In genomic region chr20:62203378-62204030, GRCh38 we compare ENCODE assay signal across 2 cellular contexts.
TF ChIP-seq lines count a peak whose summit lies in the region.

No MANE protein-coding gene starts in this region.

TF ChIP-seq in IMR-90, 13 proteins besides CTCF, POLR2A, EP300 and RAD21:
- TF ChIP-seq USF2 (IDR thresholded peaks at IDR 0.05; ENCODE audit: low read depth, low read length) (no peak), CEBPB (IDR thresholded peaks at IDR 0.05; ENCODE audit: low read depth, low read length) (0 out of 2 replicates have a peak, but pooled peaks have one; percentile 7)

TF ChIP-seq in WTC11, 78 proteins besides CTCF, POLR2A, EP300 and RAD21:
- no peak for TF ChIP-seq PRRX2 (CRISPR knock-in tag; IDR thresholded peaks at IDR 0.05)
- no peak for TF ChIP-seq KAT7 (CRISPR knock-in tag; IDR thresholded peaks at IDR 0.05; ENCODE audit: borderline replicate concordance)
- no peak for TF ChIP-seq ZNF232 (CRISPR knock-in tag; IDR thresholded peaks at IDR 0.05)
- no peak for TF ChIP-seq IRF2 (CRISPR knock-in tag; IDR thresholded peaks at IDR 0.05; ENCODE audit: borderline replicate concordance, low read depth)
- no peak for TF ChIP-seq AR (CRISPR knock-in tag; IDR thresholded peaks at IDR 0.05)
- TF ChIP-seq ESRRA (CRISPR knock-in tag; IDR thresholded peaks at IDR 0.05; ENCODE audit: borderline replicate concordance): no peak
- no peak for TF ChIP-seq SP1 (CRISPR knock-in tag; conservative IDR thresholded peaks at IDR 0.05)
- no peak for TF ChIP-seq TEAD4 (CRISPR knock-in tag; IDR thresholded peaks at IDR 0.05)
- no peak for TF ChIP-seq GTF2I (CRISPR knock-in tag; conservative IDR thresholded peaks at IDR 0.05)
- no peak for TF ChIP-seq CDX4 (CRISPR knock-in tag; IDR thresholded peaks at IDR 0.05; ENCODE audit: borderline replicate concordance)
- no peak for TF ChIP-seq EMX1 (CRISPR knock-in tag; IDR thresholded peaks at IDR 0.05)
- no peak for TF ChIP-seq IRF1 (CRISPR knock-in tag; IDR thresholded peaks at IDR 0.05)
- TF ChIP-seq STAT6 (CRISPR knock-in tag; conservative IDR thresholded peaks at IDR 0.05; ENCODE audit: low read depth): no peak
- TF ChIP-seq FOXP4 (CRISPR knock-in tag; IDR thresholded peaks at IDR 0.05): no peak
- no peak for TF ChIP-seq CREM (CRISPR knock-in tag; IDR thresholded peaks at IDR 0.05)
- TF ChIP-seq MLX (CRISPR knock-in tag; IDR thresholded peaks at IDR 0.05): no peak
- no peak for TF ChIP-seq ATF6 (CRISPR knock-in tag; IDR thresholded peaks at IDR 0.05)
- TF ChIP-seq ZNF138 (CRISPR knock-in tag; conservative IDR thresholded peaks at IDR 0.05): no peak
- no peak for TF ChIP-seq JUN (CRISPR knock-in tag; IDR thresholded peaks at IDR 0.05)
